In the genomic region with DNA sequence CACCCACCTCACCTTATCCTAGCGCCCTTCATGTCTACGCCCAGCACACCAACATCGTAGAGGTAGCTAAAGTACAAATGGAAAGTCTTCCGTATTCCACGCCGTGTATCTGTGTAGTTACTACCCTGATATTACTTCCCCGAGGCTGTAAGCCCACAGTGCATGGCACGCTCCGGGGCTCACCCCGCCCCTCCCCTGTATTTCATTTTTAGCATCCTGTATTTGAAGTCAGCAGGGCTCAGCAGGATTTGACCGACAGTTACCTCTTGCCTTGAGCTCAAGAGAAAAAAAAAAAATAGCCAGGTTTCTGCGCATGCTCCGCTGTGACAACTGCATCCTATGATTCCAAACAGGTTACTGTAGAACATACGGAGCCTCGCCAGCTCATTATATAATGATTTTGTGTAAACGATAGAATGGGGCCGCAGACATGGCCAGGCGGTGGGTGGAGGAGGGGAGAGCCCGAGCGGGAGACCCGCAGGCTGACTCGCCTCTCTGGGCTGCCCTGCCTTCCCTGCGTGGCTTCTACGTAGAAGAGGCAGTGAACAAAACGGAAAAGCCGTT, we compare ENCODE assay signal across 8 cellular contexts. TPM values are rescaled to one million over a fixed set of nuclear protein-coding genes. Genes with fewer than 3 reads are reported as not detected.
DNase-seq lines count a peak whose midpoint lies in the region; ATAC-seq and TF ChIP-seq lines count a peak whose summit lies in the region.

No MANE protein-coding gene starts in this region.

- DNase-seq in GM10248 (ENCODE audit: extremely low spot score) (peak; percentile 63), HuH-7.5 (ENCODE audit: low spot score) (peak; percentile 74), RPMI8226 (peak; percentile 89), Right ventricle myocardium inferior (ENCODE audit: missing footprints) (no peak), non-pigmented ciliary epithelial cell (ENCODE audit: low read depth) (peak; percentile 20), foreskin melanocyte (no peak)
- peak; percentile 69 for DNase-seq in activated naive CD8-positive, alpha-beta T cell treated with anti-CD3 and anti-CD28 coated beads for 36 hours

- CTCF ChIA-PET in GM10248 (lab: Yijun Ruan, JAX), result interaction anchor here (1.1 to 2.8 kb wide), 8 partner anchors 9 to 75 kb away, joined by 3 to 26 read pairs (median 6); no protein-coding TSS in a partner anchor

- no peak for TF ChIP-seq CTCF in GM10248 (IDR thresholded peaks at IDR 0.05; ENCODE audit: control extremely low read depth, extremely low read depth, low read depth, missing control alignments)

- H3K4me1 Mint-ChIP-seq in activated naive CD8-positive, alpha-beta T cell treated with anti-CD3 and anti-CD28 coated beads for 36 hours, result peaks cover 18% of the 10 kb centered on the region

- peak; percentile 56 for ATAC-seq in Right ventricle myocardium inferior
- no peak for ATAC-seq in GM19324 (IDR thresholded peaks at IDR 0.05; ENCODE audit: low FRiP score, unreplicated experiment)

- peak overlapping the region; percentile 86 for H3K4me3 Mint-ChIP-seq in activated naive CD8-positive, alpha-beta T cell treated with anti-CD3 and anti-CD28 coated beads for 36 hours

- H3K27ac Mint-ChIP-seq in activated naive CD8-positive, alpha-beta T cell treated with anti-CD3 and anti-CD28 coated beads for 36 hours, result peak overlapping the region; percentile 89

- POLR2A ChIA-PET in GM10248 (lab: Yijun Ruan, JAX), result interaction anchor here (0.6 kb wide), 1 partner anchor 64 kb away, joined by 3 read pairs; no protein-coding TSS in a partner anchor

- H3K36me3 Mint-ChIP-seq in activated naive CD8-positive, alpha-beta T cell treated with anti-CD3 and anti-CD28 coated beads for 36 hours, result no peaks in the 10 kb centered on the region

- peaks cover 4% of the 10 kb centered on the region for H3K9me3 Mint-ChIP-seq in activated naive CD8-positive, alpha-beta T cell treated with anti-CD3 and anti-CD28 coated beads for 36 hours

- intact Hi-C loops in Right ventricle myocardium inferior (cut with DNase I), result loop anchor here (1.0 to 5.0 kb wide), 2 partner anchors 13 to 37 kb away; no protein-coding TSS in a partner anchor

- no peaks in the 10 kb centered on the region for H3K27me3 Mint-ChIP-seq in activated naive CD8-positive, alpha-beta T cell treated with anti-CD3 and anti-CD28 coated beads for 36 hours

RNA-seq across cellular contexts. Expression of gene ABCG1, which starts 1.3 kb away (rescaled TPM):
- 10 to 100 TPM in 1 of 2 experiments, 1 to 10 TPM in 1; 9.8 to 11.1 TPM for total RNA-seq in activated naive CD8-positive, alpha-beta T cell treated with anti-CD3 and anti-CD28 coated beads for 36 hours
- total RNA-seq in Right ventricle myocardium inferior, result 9.0 TPM

Comparison
In these comparisons a context has a peak if more than half of its experiments do, and no peak if none do; other contexts are left out.
1. DNase-seq: peak in GM10248 (single experiment), HuH-7.5 (single experiment), RPMI8226 (single experiment), activated naive CD8-positive, alpha-beta T cell treated with anti-CD3 and anti-CD28 coated beads for 36 hours (single experiment) and non-pigmented ciliary epithelial cell (single experiment); none in Right ventricle myocardium inferior (single experiment) and foreskin melanocyte (single experiment).